ENCODE assay signal across 8 cellular contexts in genomic region chr10:7409732-7410168, GRCh38. TPM values are rescaled to one million over a fixed set of nuclear protein-coding genes. Genes with fewer than 3 reads are reported as not detected.
A peak's percentile ranks its signal among the peaks of the same experiment; 100 is the strongest.
DNase-seq lines count a peak whose midpoint lies in the region; ATAC-seq and TF ChIP-seq lines count a peak whose summit lies in the region.

No MANE protein-coding gene starts in this region.

- H3K27me3 Mint-ChIP-seq in brain: peaks cover 98% of the 10 kb centered on the region

- H3K4me2 ChIP-seq in Loucy (ENCODE audit: low read depth, low read length, poor library complexity, severe bottlenecking) (peak overlapping the region; percentile 98), mesenchymal stem cell (ENCODE audit: low read length, poor library complexity, severe bottlenecking) (peak overlapping the region; percentile 41)

- no peak overlapping the region for H3K23ac ChIP-seq in mesenchymal stem cell (ENCODE audit: low read length in 2 of 2)

- H3K36me3 Mint-ChIP-seq in brain: peaks cover 5% of the 10 kb centered on the region

- H3K18ac ChIP-seq in mesenchymal stem cell (ENCODE audit: low read depth in 1 of 2, low read length in 2 of 2): no peak overlapping the region

- H3K36me3 ChIP-seq in Loucy (ENCODE audit: insufficient read depth, low read length) (no peaks in the 10 kb centered on the region), mesenchymal stem cell (ENCODE audit: control insufficient read depth in 1 of 2, insufficient read depth in 2 of 2, low read depth in 1 of 2, low read length in 2 of 2) (peaks cover 0 to 3% of the 10 kb centered on the region in 2 experiments), thymus (ENCODE audit: control insufficient read depth, insufficient read depth) (no peaks in the 10 kb centered on the region)

- H4K20me1 ChIP-seq in Loucy (ENCODE audit: insufficient read depth, low read length, poor library complexity, severe bottlenecking): peaks cover 40% of the 10 kb centered on the region

- H3K9me3 ChIP-seq in Loucy (ENCODE audit: insufficient read depth, low read depth, low read length) (no peaks in the 10 kb centered on the region), mesenchymal stem cell (ENCODE audit: control insufficient read depth, low read length) (no peaks in the 10 kb centered on the region), thymus (ENCODE audit: control insufficient read depth) (no peaks in the 10 kb centered on the region)

- H3K4ac ChIP-seq in mesenchymal stem cell (ENCODE audit: low read depth in 1 of 2, low read length in 2 of 2): no peak overlapping the region

- TF ChIP-seq CTCF in Loucy (conservative IDR thresholded peaks at IDR 0.05; ENCODE audit: low read length) (no peak), brain (conservative IDR thresholded peaks at IDR 0.05) (no peak)

- no peak overlapping the region for H4K91ac ChIP-seq in mesenchymal stem cell (ENCODE audit: low read length)

- peaks cover 36% of the 10 kb centered on the region for H3K4me1 Mint-ChIP-seq in brain

- no peak overlapping the region for H2BK5ac ChIP-seq in mesenchymal stem cell (ENCODE audit: low read depth, low read length, poor library complexity, severe bottlenecking)

- no peak overlapping the region for H4K8ac ChIP-seq in mesenchymal stem cell (ENCODE audit: low read length)

- no peak overlapping the region for H2BK15ac ChIP-seq in mesenchymal stem cell (ENCODE audit: low read depth, poor library complexity, severe bottlenecking)

- H3K27me3 ChIP-seq in Loucy (ENCODE audit: insufficient read depth, low read length, poor library complexity, severe bottlenecking) (no peaks in the 10 kb centered on the region), mesenchymal stem cell (ENCODE audit: control insufficient read depth in 1 of 2, insufficient read depth in 1 of 2, low read length in 2 of 2) (peaks cover 35 to 74% of the 10 kb centered on the region in 2 experiments), thymus (ENCODE audit: control insufficient read depth, insufficient read depth) (peaks cover 52% of the 10 kb centered on the region)

- 1% methylated on average over 15 of the region's 15 CpGs for WGBS in mesenchymal stem cell
- WGBS in thymus: under 1% methylated on average over 15 of the region's 15 CpGs

- H3K9me2 ChIP-seq in Loucy (replicated peaks; ENCODE audit: low read depth, low read length): no peaks in the 10 kb centered on the region

- H3K9me3 Mint-ChIP-seq in brain: peaks cover 0 to 5% (median 0%) of the 10 kb centered on the region in 5 experiments

- H3K4me3 ChIP-seq in Loucy (ENCODE audit: low read length, poor library complexity, severe bottlenecking) (peak overlapping the region; percentile 81), mesenchymal stem cell (ENCODE audit: insufficient read depth in 1 of 2, low read depth in 1 of 2, low read length in 2 of 2) (peak overlapping the region; percentile 23 to 90), thymus (ENCODE audit: low read length) (peak overlapping the region; percentile 83)

- ATAC-seq in GM18868 (IDR thresholded peaks at IDR 0.05; ENCODE audit: unreplicated experiment) (peak; percentile 6), HG02610 (IDR thresholded peaks at IDR 0.05; ENCODE audit: unreplicated experiment) (no peak), esophagus mucosa (no peak)

- H3K4me3 Mint-ChIP-seq in brain: peak overlapping the region; percentile 94 to 97 (median 96)

- H3K79me1 ChIP-seq in mesenchymal stem cell (replicated peaks; ENCODE audit: low read length, poor library complexity, severe bottlenecking): no peaks in the 10 kb centered on the region

- no peak overlapping the region for H3K14ac ChIP-seq in mesenchymal stem cell (ENCODE audit: low read length in 2 of 2)

- no peak overlapping the region for H2BK12ac ChIP-seq in mesenchymal stem cell (ENCODE audit: low read length in 2 of 2)

- H2AK5ac ChIP-seq in mesenchymal stem cell (ENCODE audit: low read length, severe bottlenecking): no peak overlapping the region

- no peaks in the 10 kb centered on the region; the same call in 1 of the 2 replicates for H3F3A ChIP-seq in Loucy (ENCODE audit: low read depth)

- peak overlapping the region; percentile 79 for H3K9ac ChIP-seq in Loucy (ENCODE audit: low read depth, low read length, poor library complexity, severe bottlenecking)
- H3K9ac ChIP-seq in mesenchymal stem cell (ENCODE audit: low read length): peak overlapping the region; percentile 92

- H2AFZ ChIP-seq in Loucy (ENCODE audit: low read length): peak overlapping the region; percentile 52
- no peak overlapping the region for H2AFZ ChIP-seq in mesenchymal stem cell (ENCODE audit: low read depth, low read length)

- peaks cover 64% of the 10 kb centered on the region for H3K79me2 ChIP-seq in Loucy (ENCODE audit: insufficient read depth, low read length)

- no peak overlapping the region for H2BK120ac ChIP-seq in mesenchymal stem cell (ENCODE audit: low read depth, low read length)

- H3K27ac Mint-ChIP-seq in brain: peak overlapping the region; percentile 80 to 95 (median 90)

- H3K4me1 ChIP-seq in Loucy (ENCODE audit: insufficient read depth, low read length, poor library complexity, severe bottlenecking) (peaks cover 34% of the 10 kb centered on the region), mesenchymal stem cell (ENCODE audit: control insufficient read depth, insufficient read depth, low read depth, low read length) (peaks cover 36% of the 10 kb centered on the region), thymus (ENCODE audit: control insufficient read depth, insufficient read depth, low read length) (peaks cover 16% of the 10 kb centered on the region)

- H3K27ac ChIP-seq in mesenchymal stem cell (ENCODE audit: low read length, poor library complexity, severe bottlenecking): no peak overlapping the region
- H3K27ac ChIP-seq in thymus (ENCODE audit: low read depth): peak overlapping the region; percentile 49

- DNase-seq in mesenchymal stem cell (peak; percentile 44), NCI-H748 treated with DMSO at 0.1 percent for 48 hours (lab: John Stamatoyannopoulos, UW) (no peak)

RNA-seq across cellular contexts. Expression of gene SFMBT2, which starts 1.1 kb away (rescaled TPM):
- polyA plus RNA-seq in brain (ENCODE audit: insufficient read depth, low read depth, low replicate concordance): 2.3 TPM
- polyA plus RNA-seq in mesenchymal stem cell (2013, experiment 1 of 2): 2.2 TPM
- 2.2 TPM for polyA plus RNA-seq in mesenchymal stem cell (2013, experiment 2 of 2)
- 8.8 TPM for polyA plus RNA-seq in thymus
- 1.3 TPM for total RNA-seq in esophagus mucosa
